13 cellular contexts compared by ENCODE assay signal in the genomic region with DNA sequence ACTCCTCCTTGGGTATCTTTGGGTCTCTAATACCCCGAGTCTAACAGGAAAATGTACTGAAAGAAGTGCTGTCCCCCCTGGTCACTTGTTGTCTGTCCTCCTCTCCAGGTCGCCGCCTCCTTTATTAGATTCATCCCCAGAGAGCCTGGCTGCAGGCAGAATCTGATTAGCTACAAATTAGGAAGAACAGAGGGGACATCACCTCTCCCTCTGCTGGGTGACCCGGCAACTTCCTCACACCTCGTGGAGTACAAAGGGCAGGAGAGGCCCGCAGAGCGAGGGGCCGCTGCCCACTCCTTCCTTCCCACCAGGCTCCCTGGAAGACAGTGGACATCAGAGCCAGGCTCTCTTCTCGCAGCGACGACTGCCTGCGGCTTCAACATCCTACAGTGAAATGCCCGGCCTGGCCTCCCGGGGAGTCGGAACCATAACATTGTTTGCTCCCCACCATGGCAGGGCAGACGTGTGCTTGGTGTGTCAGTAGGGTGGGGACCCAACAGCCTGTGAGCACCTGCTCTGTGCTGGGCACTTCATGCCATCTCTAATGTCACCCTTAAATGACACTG. TPM values are rescaled to one million over a fixed set of nuclear protein-coding genes. Genes with fewer than 3 reads are reported as not detected.
DNase-seq lines count a peak whose midpoint lies in the region; ATAC-seq, FAIRE-seq and TF ChIP-seq lines count a peak whose summit lies in the region.
"Had no signal": no experiment of that assay in that cellular context is flagged by ENCODE, and none has a peak within 500 bp of the region (broad histone marks: within the 10 kb centered on the region; RNA-seq: fewer than 3 reads in every experiment).

No MANE protein-coding gene starts in this region.

- peaks cover 15 to 30% of the 10 kb centered on the region in 2 donors for H3K4me1 ChIP-seq in breast epithelium
- H3K4me1 ChIP-seq in lower lobe of right lung: peaks cover 63% of the 10 kb centered on the region
- H3K4me1 ChIP-seq in tibial nerve: peaks cover 0 to 66% (median 31%) of the 10 kb centered on the region in 4 donors

- TF ChIP-seq CTCF in breast epithelium (IDR thresholded peaks at IDR 0.05): no peak
- TF ChIP-seq CTCF in MCF 10A (IDR thresholded peaks at IDR 0.05; ENCODE audit: unreplicated experiment): no peak
- TF ChIP-seq CTCF in activated CD8-positive, alpha-beta T cell treated with anti-CD3 and anti-CD28 coated beads for 36 hours (IDR thresholded peaks at IDR 0.05): no peak
- no peak for TF ChIP-seq CTCF in lower lobe of right lung (IDR thresholded peaks at IDR 0.05)
- TF ChIP-seq CTCF in tibial nerve (IDR thresholded peaks at IDR 0.05): no peak

- H3K27me3 ChIP-seq in breast epithelium: no peaks in the 10 kb centered on the region
- no peaks in the 10 kb centered on the region for H3K27me3 ChIP-seq in lower lobe of right lung (ENCODE audit: low read depth)
- H3K27me3 ChIP-seq in tibial nerve: no peaks in the 10 kb centered on the region
- H3K27me3 ChIP-seq: ovary had no signal

- no peaks in the 10 kb centered on the region for H3K36me3 ChIP-seq in breast epithelium
- H3K36me3 ChIP-seq in lower lobe of right lung: peaks cover 7% of the 10 kb centered on the region
- H3K36me3 ChIP-seq in tibial nerve: no peaks in the 10 kb centered on the region
- H3K36me3 ChIP-seq: ovary had no signal

- CTCF ChIA-PET in MCF 10A (lab: Yijun Ruan, JAX): interaction anchor here (0.6 to 18.1 kb wide), 3 partner anchors 34 to 172 kb away, joined by 5 to 216 read pairs (median 11); partner anchors contain the start of gene ACE
- CTCF ChIA-PET in activated CD8-positive, alpha-beta T cell treated with anti-CD3 and anti-CD28 coated beads for 36 hours (lab: Charles Lee): interaction anchor here (0.8 to 6.5 kb wide), 4 partner anchors 11 to 171 kb away, joined by 4 to 58 read pairs (median 10); partner anchors contain the start of gene ACE

- 74 to 78% methylated on average over 8 to 16 of the region's 16 CpGs for WGBS in tibial nerve, 2 donors

- POLR2A ChIA-PET in MCF 10A (lab: Yijun Ruan, JAX): no interaction called here
- POLR2A ChIA-PET in activated CD8-positive, alpha-beta T cell treated with anti-CD3 and anti-CD28 coated beads for 36 hours (lab: Charles Lee): interaction anchor here (1.5 kb wide), 1 partner anchor 15 kb away, joined by 5 read pairs; no protein-coding TSS in a partner anchor

- no peak for ATAC-seq in activated CD8-positive, alpha-beta T cell treated with anti-CD3 and anti-CD28 coated beads for 36 hours
- ATAC-seq in lower lobe of right lung (no peak), GM18861 (IDR thresholded peaks at IDR 0.05; ENCODE audit: unreplicated experiment) (no peak), HG02970 (IDR thresholded peaks at IDR 0.05; ENCODE audit: low FRiP score, unreplicated experiment) (no peak)
- ATAC-seq: HCT116 had no signal

- intact Hi-C loops in breast epithelium (cut with DNase I; ENCODE audit: low total_unique reads): no loop called here
- intact Hi-C loops in MCF 10A (cut with micrococcal nuclease): no loop called here
- intact Hi-C loops in activated CD8-positive, alpha-beta T cell treated with anti-CD3 and anti-CD28 coated beads for 36 hours (cut with micrococcal nuclease): loop anchor here (5.0 kb wide), 1 partner anchor 171 kb away; no protein-coding TSS in a partner anchor
- intact Hi-C loops in lower lobe of right lung (cut with DNase I): no loop called here

- FAIRE-seq in frontal cortex (lab: Jason Lieb, UNC): no peak

- H3K4me3 ChIP-seq in breast epithelium (no peak overlapping the region), lower lobe of right lung (no peak overlapping the region), tibial nerve (no peak overlapping the region)
- H3K4me3 ChIP-seq: ovary had no signal

- no peak for TF ChIP-seq POLR2A in breast epithelium (IDR thresholded peaks at IDR 0.05)
- TF ChIP-seq POLR2A in tibial nerve (IDR thresholded peaks at IDR 0.05): no peak

- H3K4me1 Mint-ChIP-seq in MCF 10A (ENCODE audit: insufficient read depth, unreplicated experiment): peaks cover 25% of the 10 kb centered on the region
- peaks cover 23% of the 10 kb centered on the region for H3K4me1 Mint-ChIP-seq in activated CD8-positive, alpha-beta T cell treated with anti-CD3 and anti-CD28 coated beads for 36 hours (ENCODE audit: low read depth)

- no TSS peak for BruUV-seq in MCF 10A (replicated peaks; lab: Mats Ljungman, UMichigan)

- peaks cover 3% of the 10 kb centered on the region for H3K36me3 Mint-ChIP-seq in MCF 10A (ENCODE audit: insufficient read depth, unreplicated experiment)
- H3K36me3 Mint-ChIP-seq in activated CD8-positive, alpha-beta T cell treated with anti-CD3 and anti-CD28 coated beads for 36 hours (ENCODE audit: low read depth): no peaks in the 10 kb centered on the region

- no peak overlapping the region for H3K27ac Mint-ChIP-seq in MCF 10A (ENCODE audit: low read depth, unreplicated experiment)
- peak overlapping the region; percentile 50 for H3K27ac Mint-ChIP-seq in activated CD8-positive, alpha-beta T cell treated with anti-CD3 and anti-CD28 coated beads for 36 hours

- no peaks in the 10 kb centered on the region for H3K9me3 Mint-ChIP-seq in MCF 10A (ENCODE audit: unreplicated experiment)
- H3K9me3 Mint-ChIP-seq in activated CD8-positive, alpha-beta T cell treated with anti-CD3 and anti-CD28 coated beads for 36 hours: no peaks in the 10 kb centered on the region

- DNase-seq in breast epithelium (ENCODE audit: low spot score in 2 of 2): no peak
- no peak for DNase-seq in MCF 10A (ENCODE audit: unreplicated experiment)
- no peak for DNase-seq in activated CD8-positive, alpha-beta T cell treated with anti-CD3 and anti-CD28 coated beads for 36 hours
- no peak for DNase-seq in lower lobe of right lung
- no peak for DNase-seq in tibial nerve (ENCODE audit: low spot score in 2 of 2)
- no peak for DNase-seq in frontal cortex (ENCODE audit: low spot score in 2 of 2)
- DNase-seq: DMS79, mesendoderm, NCI-H187 treated with DMSO at 0.1 percent for 48 hours, ovary had no signal

- no peak overlapping the region for H3K4me3 Mint-ChIP-seq in MCF 10A (ENCODE audit: unreplicated experiment)
- H3K4me3 Mint-ChIP-seq in activated CD8-positive, alpha-beta T cell treated with anti-CD3 and anti-CD28 coated beads for 36 hours: no peak overlapping the region

- H3K9me3 ChIP-seq in breast epithelium (no peaks in the 10 kb centered on the region), lower lobe of right lung (no peaks in the 10 kb centered on the region), tibial nerve (no peaks in the 10 kb centered on the region)
- H3K9me3 ChIP-seq: ovary had no signal

- no peaks in the 10 kb centered on the region for H3K27me3 Mint-ChIP-seq in MCF 10A (ENCODE audit: insufficient read depth, unreplicated experiment)
- H3K27me3 Mint-ChIP-seq in activated CD8-positive, alpha-beta T cell treated with anti-CD3 and anti-CD28 coated beads for 36 hours: no peaks in the 10 kb centered on the region

- peak overlapping the region; percentile 62 to 72 for H3K27ac ChIP-seq in breast epithelium
- H3K27ac ChIP-seq in lower lobe of right lung: peak overlapping the region; percentile 71
- peak overlapping the region in 3 of 4 donors; percentile 64 to 82 (median 75) for H3K27ac ChIP-seq in tibial nerve
- H3K27ac ChIP-seq: ovary had no signal

- no peak for TF ChIP-seq EP300 in tibial nerve (IDR thresholded peaks at IDR 0.05)

RNA-seq across cellular contexts. Expression of gene CYB561, which starts 5.3 kb away (rescaled TPM):
- 10 to 100 TPM; 14.6 to 52.4 (median 43.3) TPM for total RNA-seq in breast epithelium
- total RNA-seq in MCF 10A (2022): 57.2 and 62.0 TPM in 2 replicates
- 1 to 10 TPM; 1.5 to 2.2 TPM for total RNA-seq in activated CD8-positive, alpha-beta T cell treated with anti-CD3 and anti-CD28 coated beads for 36 hours
- total RNA-seq in lower lobe of right lung: 49.9 TPM
- total RNA-seq in tibial nerve: 10 to 100 TPM; 21.4 to 52.5 (median 35.0) TPM
- 15.9 TPM for total RNA-seq in frontal cortex

RNA-seq across cellular contexts. Expression of gene ACE, which starts 36.0 kb away (rescaled TPM):
- 10 to 100 TPM in 1 of 3 donors, 1 to 10 TPM in 2; 2.6 to 13.9 (median 9.1) TPM for total RNA-seq in breast epithelium
- total RNA-seq in MCF 10A (2022): 0.30 and 0.39 TPM in 2 replicates
- under 1 TPM; 0.36 to 0.51 TPM for total RNA-seq in activated CD8-positive, alpha-beta T cell treated with anti-CD3 and anti-CD28 coated beads for 36 hours
- total RNA-seq in lower lobe of right lung: 90.7 TPM
- 10 to 100 TPM in 2 of 4 donors, 1 to 10 TPM in 2; 7.5 to 35.3 (median 14.1) TPM for total RNA-seq in tibial nerve
- total RNA-seq in frontal cortex: 4.5 TPM
